22 cellular contexts compared by ENCODE assay signal in the genomic region with DNA sequence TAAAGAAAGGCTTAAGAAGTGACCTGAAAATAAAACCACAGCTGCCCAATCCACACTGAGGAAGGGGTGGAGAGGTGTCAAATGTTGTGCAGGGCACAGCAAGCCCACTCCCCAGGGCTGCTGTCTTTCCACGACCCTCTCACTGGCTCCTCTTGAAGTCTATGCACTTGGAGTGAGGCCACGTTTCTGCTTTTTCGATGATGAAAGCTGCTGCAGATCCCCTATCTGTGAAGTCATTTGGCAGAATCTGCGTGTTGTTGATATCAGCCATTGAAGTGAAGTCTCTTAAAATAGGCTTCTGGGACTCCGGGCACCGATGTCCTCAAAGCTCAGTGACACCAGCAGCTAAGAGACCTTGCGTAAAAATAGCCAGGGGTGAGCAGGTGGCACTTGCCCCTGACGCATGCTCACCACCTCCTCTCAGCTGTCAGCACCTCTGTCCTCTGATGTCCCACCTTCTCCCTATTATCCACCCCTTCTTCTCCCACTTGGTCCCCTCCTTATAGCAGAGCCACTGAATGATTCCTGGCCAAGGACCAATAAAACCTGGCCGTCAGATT.
A peak's percentile ranks its signal among the peaks of the same experiment; 100 is the strongest.
DNase-seq lines count a peak whose midpoint lies in the region; ATAC-seq and TF ChIP-seq lines count a peak whose summit lies in the region.
"Had no signal": no experiment of that assay in that cellular context is flagged by ENCODE, and none has a peak within 500 bp of the region (broad histone marks: within the 10 kb centered on the region; RNA-seq: fewer than 3 reads in every experiment).

No MANE protein-coding gene starts in this region.

- in situ Hi-C loops in IMR-90 (cut with MboI; ENCODE audit: low sequenced_read_pairs), result no loop called here

- H3K9me3 ChIP-seq in IMR-90 (ENCODE audit: control insufficient read depth, insufficient read depth, low read length) (peaks cover 11% of the 10 kb centered on the region), esophagus squamous epithelium (peaks cover 0 to 11% (median 10%) of the 10 kb centered on the region in 3 donors), ovary (no peaks in the 10 kb centered on the region)

- 0 out of 2 replicates have a peak overlapping the region, but pooled peaks have one; percentile 30 for H2BK20ac ChIP-seq in IMR-90 (ENCODE audit: low read depth, low read length)

- no peak overlapping the region for H3K4me2 ChIP-seq in IMR-90 (ENCODE audit: low read depth, low read length)
- H3K4me2 ChIP-seq: A549 had no signal

- no peak overlapping the region for H3K23ac ChIP-seq in IMR-90 (ENCODE audit: low read depth, low read length)

- H3K4me1 ChIP-seq in IMR-90 (ENCODE audit: control insufficient read depth, insufficient read depth, low read length) (peaks cover 16% of the 10 kb centered on the region), esophagus squamous epithelium (no peaks in the 10 kb centered on the region), ovary (ENCODE audit: insufficient read depth) (peaks cover 33% of the 10 kb centered on the region)
- H3K4me1 ChIP-seq: A549, HAP-1 had no signal

- H3K4me3 ChIP-seq in IMR-90 (ENCODE audit: insufficient read depth, low read depth, low read length) (no peak overlapping the region), esophagus squamous epithelium (no peak overlapping the region), ovary (no peak overlapping the region)
- H3K4me3 ChIP-seq: A549, GM23248, HAP-1 had no signal

- dilution Hi-C loops in IMR-90 (cut with HindIII; ENCODE audit: low sequenced_read_pairs, unreplicated experiment), result no loop called here

- H2AFZ ChIP-seq in IMR-90 (replicated peaks; ENCODE audit: low read length, poor library complexity), result no peak overlapping the region
- H2AFZ ChIP-seq: GM23248 had no signal

- POLR2A ChIA-PET in IMR-90 (lab: Charles Lee; ENCODE audit: unreplicated experiment), result no interaction called here

- H3K36me3 ChIP-seq in IMR-90 (ENCODE audit: control insufficient read depth, insufficient read depth, low read length) (no peaks in the 10 kb centered on the region), esophagus squamous epithelium (no peaks in the 10 kb centered on the region), ovary (no peaks in the 10 kb centered on the region)
- H3K36me3 ChIP-seq: HAP-1 had no signal

- TF ChIP-seq POLR2A in IMR-90 (IDR thresholded peaks at IDR 0.05; ENCODE audit: low read depth, low read length) (no peak), esophagus squamous epithelium (IDR thresholded peaks at IDR 0.05) (no peak), ovary (IDR thresholded peaks at IDR 0.05) (no peak)

- H3K27me3 ChIP-seq in IMR-90 (ENCODE audit: control insufficient read depth, insufficient read depth, low read length) (peaks cover 21% of the 10 kb centered on the region), esophagus squamous epithelium (no peaks in the 10 kb centered on the region), ovary (no peaks in the 10 kb centered on the region)

- TF ChIP-seq EP300 in ovary (IDR thresholded peaks at IDR 0.05), result no peak

- H3K14ac ChIP-seq in IMR-90 (replicated peaks; ENCODE audit: low read depth, low read length), result 0 out of 2 replicates have a peak overlapping the region, but pooled peaks have one; percentile 31

- peak overlapping the region; percentile 89; the same call in 1 of the 3 replicates for H2BK15ac ChIP-seq in IMR-90 (ENCODE audit: low read depth, low read length)

- H3K9ac ChIP-seq in IMR-90 (ENCODE audit: low read depth, low read length), result no peak overlapping the region
- H3K9ac ChIP-seq: GM23248 had no signal

- WGBS in IMR-90 (ENCODE audit: extremely low coverage in 2 of 2, insufficient read length in 1 of 2), 2 experiments, result 47% methylated on average over 3 of the region's 9 CpGs; no CpG with 5 or more reads in 1 of the 2 experiments
- WGBS in esophagus squamous epithelium, 2 donors, result 90 to 92% methylated on average over 9 of the region's 9 CpGs
- 83 to 85% (median 85%) methylated on average over 9 of the region's 9 CpGs for WGBS in ovary, 3 donors

- peak overlapping the region; percentile 89 for H3K18ac ChIP-seq in IMR-90 (ENCODE audit: low read depth, low read length)

- no peak overlapping the region for H3K56ac ChIP-seq in IMR-90 (ENCODE audit: extremely low read depth, insufficient read depth, low read length)

- peak overlapping the region; percentile 81 for H2BK120ac ChIP-seq in IMR-90 (ENCODE audit: low read depth, low read length)

- no peak for TF ChIP-seq CTCF in IMR-90 (conservative IDR thresholded peaks at IDR 0.05; ENCODE audit: low read depth, low read length)
- no peak for TF ChIP-seq CTCF in esophagus squamous epithelium (IDR thresholded peaks at IDR 0.05)
- no peak for TF ChIP-seq CTCF in ovary (IDR thresholded peaks at IDR 0.05)

- H2AK9ac ChIP-seq in IMR-90 (replicated peaks; ENCODE audit: low read depth, low read length, poor library complexity), result no peak overlapping the region

- peaks cover 6% of the 10 kb centered on the region; the same call in 1 of the 2 replicates for H4K20me1 ChIP-seq in IMR-90 (ENCODE audit: insufficient read depth, low read length)

- peak overlapping the region; percentile 41 for H3K4ac ChIP-seq in IMR-90 (ENCODE audit: low read depth, low read length)

- peak overlapping the region; percentile 96; the same call in 1 of the 2 replicates for H4K91ac ChIP-seq in IMR-90 (ENCODE audit: insufficient read depth, low read depth, low read length)

- peak overlapping the region; percentile 96 for H2AK5ac ChIP-seq in IMR-90 (ENCODE audit: low read depth, low read length)

- BruUV-seq in IMR-90 (replicated peaks; lab: Mats Ljungman, UMichigan), result no TSS peak

- TF ChIP-seq RAD21 in IMR-90 (IDR thresholded peaks at IDR 0.05; ENCODE audit: low read length), result no peak

- H2BK5ac ChIP-seq in IMR-90 (ENCODE audit: low read depth, low read length, poor library complexity, severe bottlenecking), result peak overlapping the region; percentile 15

- peak overlapping the region; percentile 77; the same call in 1 of the 2 replicates for H3K27ac ChIP-seq in IMR-90 (ENCODE audit: insufficient read depth, low read length)
- peak overlapping the region in 3 of 4 donors; percentile 29 to 70 (median 53) for H3K27ac ChIP-seq in esophagus squamous epithelium
- peak overlapping the region; percentile 66 to 89 for H3K27ac ChIP-seq in ovary
- H3K27ac ChIP-seq: A549, HL-60 had no signal

- H4K8ac ChIP-seq in IMR-90 (ENCODE audit: low read depth in 2 of 2, low read length in 2 of 2), result peak overlapping the region; percentile 46 to 58; a peak in 3 of 4 replicates

- H3K79me1 ChIP-seq in IMR-90 (ENCODE audit: low read depth in 1 of 2, low read length in 2 of 2), result no peaks in the 10 kb centered on the region

- CTCF ChIA-PET in IMR-90 (lab: Yijun Ruan, JAX), result no interaction called here

- intact Hi-C loops in IMR-90 (cut with micrococcal nuclease), result no loop called here
- intact Hi-C loops in esophagus squamous epithelium (cut with DNase I), result no loop called here
- intact Hi-C loops in left ventricle myocardium superior (cut with micrococcal nuclease), result no loop called here
- intact Hi-C loops in ovary (cut with DNase I), result no loop called here

- ATAC-seq in IMR-90 (ENCODE audit: low read depth) (no peak), left ventricle myocardium superior (peak; percentile 87)
- ATAC-seq: A549 had no signal

- H4K5ac ChIP-seq in IMR-90 (ENCODE audit: low read depth, low read length), result peak overlapping the region; percentile 94

- no peak for DNase-seq in IMR-90
- DNase-seq in esophagus squamous epithelium (lab: John Stamatoyannopoulos, UW), result no peak
- DNase-seq in left ventricle myocardium superior, result peak; percentile 76
- DNase-seq in ovary, result no peak
- DNase-seq in foreskin melanocyte, result no peak
- no peak for DNase-seq in COR-L47 (lab: John Stamatoyannopoulos, UW)
- DNase-seq in activated CD8-positive, alpha-beta memory T cell treated with anti-CD3 and anti-CD28 coated beads, Interleukin-2, amount 50 U/mL, for 4 hours, result no peak
- no peak for DNase-seq in SW480 (ENCODE audit: low spot score)
- DNase-seq: CD4-positive, alpha-beta T cell; DMS153; GDM1; GM23248; Karpas-422; NCI-H1048; NCI-H1436; NCI-H2029 treated with DMSO at 0.1 percent for 48 hours; NCI-H446 treated with DMSO at 0.1 percent for 48 hours; NCI-H69; SIG-M5 had no signal

- H3K9me1 ChIP-seq in IMR-90 (ENCODE audit: insufficient read depth, low read length), result peaks cover 14% of the 10 kb centered on the region

TF ChIP-seq in IMR-90, 13 proteins besides CTCF, POLR2A, EP300 and RAD21:
- no peak for TF ChIP-seq FOS (IDR thresholded peaks at IDR 0.05; ENCODE audit: low read depth, low read length)
- TF ChIP-seq, protein P1, sequence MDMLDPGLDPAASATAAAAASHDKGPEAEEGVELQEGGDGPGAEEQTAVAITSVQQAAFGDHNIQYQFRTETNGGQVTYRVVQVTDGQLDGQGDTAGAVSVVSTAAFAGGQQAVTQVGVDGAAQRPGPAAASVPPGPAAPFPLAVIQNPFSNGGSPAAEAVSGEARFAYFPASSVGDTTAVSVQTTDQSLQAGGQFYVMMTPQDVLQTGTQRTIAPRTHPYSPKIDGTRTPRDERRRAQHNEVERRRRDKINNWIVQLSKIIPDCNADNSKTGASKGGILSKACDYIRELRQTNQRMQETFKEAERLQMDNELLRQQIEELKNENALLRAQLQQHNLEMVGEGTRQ (IDR thresholded peaks at IDR 0.05; ENCODE audit: low read depth, low read length), result no peak
TF ChIP-seq in IMR-90: peak in this region for 0.
